Comparison of ENCODE assay signal across 8 cellular contexts in the genomic region with DNA sequence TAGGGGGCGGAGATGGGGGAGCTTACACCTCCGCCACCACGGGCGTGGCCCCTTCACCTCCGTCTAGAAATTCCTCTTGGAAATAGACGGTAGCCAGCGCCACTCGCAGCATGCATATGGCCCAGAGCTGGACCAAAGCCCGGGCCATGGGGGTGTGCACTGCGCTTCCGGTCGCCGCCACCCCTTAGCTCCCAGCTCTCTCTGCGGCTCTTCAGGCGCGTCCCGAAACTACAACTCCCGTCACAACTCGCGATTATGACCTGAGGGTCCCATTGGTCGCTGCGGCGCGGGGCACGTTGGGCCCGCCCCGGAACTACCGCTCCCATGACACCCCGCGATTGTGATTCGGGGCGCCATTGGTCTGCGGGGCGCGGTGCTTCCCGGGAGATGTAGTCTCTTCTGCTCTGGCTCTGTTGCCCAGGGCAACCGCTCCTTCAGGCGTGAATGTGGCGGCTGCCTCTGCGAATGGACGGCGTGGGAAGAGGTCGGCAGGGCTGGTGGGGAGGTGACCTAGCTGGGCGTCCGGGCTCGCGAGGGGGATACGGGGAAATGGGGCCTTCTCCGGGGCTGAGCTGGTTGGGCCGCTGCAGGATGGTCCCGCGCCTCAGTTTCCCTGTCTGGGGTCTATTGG. TPM values are rescaled to one million over a fixed set of nuclear protein-coding genes. Genes with fewer than 3 reads are reported as not detected.
DNase-seq lines count a peak whose midpoint lies in the region; ATAC-seq and TF ChIP-seq lines count a peak whose summit lies in the region.

TSS of gene C19orf44 (plus strand) at position 413 of the 631 bp plus-strand sequence. CDS start 4,399 bp downstream, outside the sequence.
TSS of gene CALR3 (minus strand) at position 186 of the 631 bp plus-strand sequence. CDS start at position 148, 38 bp downstream.

- peak within 1 kb of the TSS; percentile 79 for H3K27ac Mint-ChIP-seq in T-helper 17 cell

- peak in 2 of 4 experiments; percentile 49 to 53 for TF ChIP-seq CTCF in prostate gland (IDR thresholded peaks at IDR 0.05)

- intact Hi-C loops in left ventricle myocardium superior (cut with micrococcal nuclease) (no loop called here), prostate gland (cut with DNase I) (no loop called here)

- peak; percentile 94 for DNase-seq in NCI-H1694 treated with DMSO at 0.1 percent for 48 hours (lab: John Stamatoyannopoulos, UW)
- peak; percentile 92 to 94 (median 93) for DNase-seq in T-helper 17 cell
- DNase-seq in anterior cingulate cortex (lab: John Stamatoyannopoulos, UW), result peak; percentile 77 to 99 (median 98)
- DNase-seq in left ventricle myocardium superior, result peak; percentile 99
- peak; percentile 99 for DNase-seq in prostate gland (ENCODE audit: low spot score)

- ATAC-seq in GM18499 (IDR thresholded peaks at IDR 0.05; ENCODE audit: insufficient read depth, unreplicated experiment), result peak; percentile 81
- peak; percentile 99 for ATAC-seq in HG02938 (IDR thresholded peaks at IDR 0.05; ENCODE audit: unreplicated experiment)
- peak; percentile 99 for ATAC-seq in T-helper 17 cell
- ATAC-seq in left ventricle myocardium superior, result peak; percentile 99

- peaks cover 3% of the 10 kb centered on the region for H3K36me3 Mint-ChIP-seq in T-helper 17 cell (ENCODE audit: low read depth)

- H3K27ac ChIP-seq in prostate gland (peak within 1 kb of the TSS; percentile 58 to 64), urinary bladder (ENCODE audit: low read depth) (no peak within 1 kb of the TSS)

- under 1% methylated on average over 48 of the region's 52 CpGs for WGBS in prostate gland
- under 1% methylated on average over 52 of the region's 52 CpGs for WGBS in urinary bladder

- H3K9me3 ChIP-seq in T-helper 17 cell (ENCODE audit: control insufficient read depth, low read length, poor library complexity, severe bottlenecking), result no peaks in the 10 kb centered on the region
- H3K9me3 ChIP-seq in prostate gland, result no peaks in the 10 kb centered on the region

- peaks cover 8% of the 10 kb centered on the region for H3K4me1 Mint-ChIP-seq in T-helper 17 cell

- H3K27me3 Mint-ChIP-seq in T-helper 17 cell, result no peaks in the 10 kb centered on the region

- H3K4me3 Mint-ChIP-seq in T-helper 17 cell, result peak within 1 kb of the TSS; percentile 99

- no peaks in the 10 kb centered on the region for H3K36me3 ChIP-seq in prostate gland
- H3K36me3 ChIP-seq in urinary bladder (ENCODE audit: insufficient read depth), result no peaks in the 10 kb centered on the region

- H3K4me1 ChIP-seq in prostate gland (replicated peaks) (no peaks in the 10 kb centered on the region), urinary bladder (ENCODE audit: insufficient read depth) (no peaks in the 10 kb centered on the region)

- H3K4me3 ChIP-seq in prostate gland, result peak within 1 kb of the TSS; percentile 63 to 70
- peak within 1 kb of the TSS; percentile 70 for H3K4me3 ChIP-seq in urinary bladder (ENCODE audit: low read depth, low read length)

- TF ChIP-seq POLR2A in prostate gland (IDR thresholded peaks at IDR 0.05), result peak; percentile 43

- H3K27me3 ChIP-seq in prostate gland (replicated peaks; ENCODE audit: insufficient read depth), result no peaks in the 10 kb centered on the region

RNA-seq across cellular contexts. Expression of gene C19orf44, which starts in this region (rescaled TPM):
- total RNA-seq in T-helper 17 cell, result 1 to 10 TPM; 1.3 to 2.1 TPM
- 4.3 TPM for total RNA-seq in left ventricle myocardium superior
- 10 to 100 TPM in 1 of 2 donors, 1 to 10 TPM in 1; 8.0 to 13.7 TPM for total RNA-seq in prostate gland
- total RNA-seq in urinary bladder, result 4.7 TPM
- polyA plus RNA-seq in urinary bladder, result 6.2 TPM

RNA-seq across cellular contexts. Expression of gene CALR3, which starts in this region (rescaled TPM):
- total RNA-seq in T-helper 17 cell (not detected), left ventricle myocardium superior (not detected), prostate gland (10 to 100 TPM in 1 of 2 donors, under 1 TPM in 1; 0.91 to 10.1 TPM), urinary bladder (not detected)
- not detected for polyA plus RNA-seq in urinary bladder
